In genomic region chr2:108169982-108170625, GRCh38 we compare ENCODE assay signal across 8 cellular contexts.
DNase-seq lines count a peak whose midpoint lies in the region; ATAC-seq lines count a peak whose summit lies in the region.

No MANE protein-coding gene starts in this region.

- peak; percentile 7 for DNase-seq in DMS114 treated with DMSO at 0.1 percent for 48 hours (lab: John Stamatoyannopoulos, UW; ENCODE audit: unreplicated experiment)
- DNase-seq in KBM-7 = peak; percentile 31
- peak; percentile 13 for DNase-seq in amniotic epithelial cell (ENCODE audit: low read depth)
- DNase-seq in mesenchymal stem cell = peak; percentile 17
- no peak for DNase-seq in effector memory CD8-positive, alpha-beta T cell
- no peak for DNase-seq in T-helper 9 cell
- DNase-seq in amniotic stem cell (lab: John Stamatoyannopoulos, UW) = no peak
- no peak for DNase-seq in cerebellum (ENCODE audit: low spot score)

- H3K36me3 ChIP-seq in mesenchymal stem cell (ENCODE audit: control insufficient read depth in 1 of 2, insufficient read depth in 2 of 2, low read depth in 1 of 2, low read length in 2 of 2) = no peaks in the 10 kb centered on the region

- no peak overlapping the region for H3K27ac ChIP-seq in mesenchymal stem cell (ENCODE audit: low read length, poor library complexity, severe bottlenecking)

- H3K9me3 Mint-ChIP-seq in effector memory CD8-positive, alpha-beta T cell = no peaks in the 10 kb centered on the region

- no peaks in the 10 kb centered on the region for H3K4me1 ChIP-seq in mesenchymal stem cell (ENCODE audit: control insufficient read depth, insufficient read depth, low read depth, low read length)

- H4K91ac ChIP-seq in mesenchymal stem cell (ENCODE audit: low read length) = no peak overlapping the region

- no peak overlapping the region for H2BK15ac ChIP-seq in mesenchymal stem cell (ENCODE audit: low read depth, poor library complexity, severe bottlenecking)

- 30% methylated on average over 3 of the region's 3 CpGs for WGBS in mesenchymal stem cell

- H3K4me1 Mint-ChIP-seq in effector memory CD8-positive, alpha-beta T cell (ENCODE audit: low read depth in 2 of 2) = no peaks in the 10 kb centered on the region

- H3K4me3 ChIP-seq in mesenchymal stem cell (ENCODE audit: insufficient read depth in 1 of 2, low read depth in 1 of 2, low read length in 2 of 2) = no peak overlapping the region

- H3K4me2 ChIP-seq in mesenchymal stem cell (ENCODE audit: low read length, poor library complexity, severe bottlenecking) = no peak overlapping the region

- H3K18ac ChIP-seq in mesenchymal stem cell (ENCODE audit: low read depth in 1 of 2, low read length in 2 of 2) = no peak overlapping the region

- H2AFZ ChIP-seq in mesenchymal stem cell (ENCODE audit: low read depth, low read length) = no peak overlapping the region

- no peak overlapping the region for H2BK5ac ChIP-seq in mesenchymal stem cell (ENCODE audit: low read depth, low read length, poor library complexity, severe bottlenecking)

- H3K27me3 Mint-ChIP-seq in effector memory CD8-positive, alpha-beta T cell = no peaks in the 10 kb centered on the region

- H3K36me3 Mint-ChIP-seq in effector memory CD8-positive, alpha-beta T cell (ENCODE audit: insufficient read depth) = no peaks in the 10 kb centered on the region

- H3K27me3 ChIP-seq in mesenchymal stem cell (ENCODE audit: control insufficient read depth in 1 of 2, insufficient read depth in 1 of 2, low read length in 2 of 2) = peaks cover 0 to 16% of the 10 kb centered on the region in 2 experiments

- no peak overlapping the region for H3K27ac Mint-ChIP-seq in effector memory CD8-positive, alpha-beta T cell

- no peak overlapping the region for H2BK120ac ChIP-seq in mesenchymal stem cell (ENCODE audit: low read depth, low read length)

- H3K23ac ChIP-seq in mesenchymal stem cell (ENCODE audit: low read length in 2 of 2) = no peak overlapping the region

- no peak overlapping the region for H4K8ac ChIP-seq in mesenchymal stem cell (ENCODE audit: low read length)

- no peak overlapping the region for H3K14ac ChIP-seq in mesenchymal stem cell (ENCODE audit: low read length in 2 of 2)

- H3K4ac ChIP-seq in mesenchymal stem cell (ENCODE audit: low read depth in 1 of 2, low read length in 2 of 2) = no peak overlapping the region

- no peak overlapping the region for H2BK12ac ChIP-seq in mesenchymal stem cell (ENCODE audit: low read length in 2 of 2)

- in situ Hi-C loops in KBM-7 (cut with MboI; ENCODE audit: low pct_unique_long_range_greater_than_20kb, low sequenced_read_pairs) = no loop called here

- H2AK5ac ChIP-seq in mesenchymal stem cell (ENCODE audit: low read length, severe bottlenecking) = no peak overlapping the region

- H3K9ac ChIP-seq in mesenchymal stem cell (ENCODE audit: low read length) = no peak overlapping the region

- no peak for ATAC-seq in effector memory CD8-positive, alpha-beta T cell (replicated peaks)

- H3K4me3 Mint-ChIP-seq in effector memory CD8-positive, alpha-beta T cell = no peak overlapping the region

- no peaks in the 10 kb centered on the region for H3K79me1 ChIP-seq in mesenchymal stem cell (replicated peaks; ENCODE audit: low read length, poor library complexity, severe bottlenecking)

- no peaks in the 10 kb centered on the region for H3K9me3 ChIP-seq in mesenchymal stem cell (ENCODE audit: control insufficient read depth, low read length)

Comparison
In these comparisons a context has a peak if more than half of its experiments do, and no peak if none do; other contexts are left out.
1. DNase-seq: peak in DMS114 treated with DMSO at 0.1 percent for 48 hours (single experiment), KBM-7 (single experiment), amniotic epithelial cell (single experiment) and mesenchymal stem cell (single experiment); none in effector memory CD8-positive, alpha-beta T cell (0 of 3), T-helper 9 cell (single experiment), amniotic stem cell (single experiment) and cerebellum (single experiment).